In genomic region chr11:85438328-85438727, GRCh38 we compare ENCODE assay signal across 1 cellular context.
TF ChIP-seq lines count a peak whose summit lies in the region.

No MANE protein-coding gene starts in this region.

TF ChIP-seq in HepG2, 621 proteins besides CTCF, POLR2A, EP300 and RAD21 (continued from another document):
- TF ChIP-seq ZBTB40 (IDR thresholded peaks at IDR 0.05) = peak; percentile 83
- TF ChIP-seq ZBTB40 (CRISPR knock-in tag; IDR thresholded peaks at IDR 0.05) = no peak
